Comparison of ENCODE assay signal across 18 cellular contexts in genomic region chr9:20426019-20426418, GRCh38.
DNase-seq lines count a peak whose midpoint lies in the region; ATAC-seq, FAIRE-seq and TF ChIP-seq lines count a peak whose summit lies in the region.
"Had no signal": no experiment of that assay in that cellular context is flagged by ENCODE, and none has a peak within 500 bp of the region (broad histone marks: within the 10 kb centered on the region; RNA-seq: fewer than 3 reads in every experiment).

No MANE protein-coding gene starts in this region.

- no peak for DNase-seq in GM12891 (ENCODE audit: insufficient read length, low spot score)
- no peak for DNase-seq in stimulated activated CD4-positive, alpha-beta T cell treated with anti-CD3 and anti-CD28 coated beads, Interleukin-2, amount 100 ng/mL, for 24 hours
- DNase-seq in anterior cingulate cortex (lab: John Stamatoyannopoulos, UW), result no peak
- no peak for DNase-seq in activated CD4-positive, alpha-beta T cell treated with anti-CD3 and anti-CD28 coated beads for 48 hours
- DNase-seq in mucosa of descending colon, result no peak
- DNase-seq: activated CD4-positive, alpha-beta T cell treated with anti-CD3 and anti-CD28 coated beads, Interleukin-2, amount 10 ng/mL, durations not matched to agents 24 days and 14 days; activated T-cell treated with anti-CD3 and anti-CD28 coated beads, Interleukin-2, amount 50 U/mL, for 24 hours; GDM1; head of caudate nucleus; NCI-H1694; NCI-H69; RPMI8226 had no signal

- peak; percentile 9 for FAIRE-seq in GM12891 (lab: Jason Lieb, UNC)

- no peak overlapping the region for H3K4me3 ChIP-seq in mucosa of descending colon
- H3K4me3 ChIP-seq: smooth muscle cell had no signal

- ATAC-seq in GM19438 (IDR thresholded peaks at IDR 0.05; ENCODE audit: low read depth, unreplicated experiment), result peak; percentile 66
- ATAC-seq in HG02642 (IDR thresholded peaks at IDR 0.05; ENCODE audit: poor library complexity, unreplicated experiment), result peak; percentile 60
- peak; percentile 80 for ATAC-seq in HG03442 (IDR thresholded peaks at IDR 0.05; ENCODE audit: unreplicated experiment)
- no peak for ATAC-seq in mucosa of descending colon
- ATAC-seq: HCT116 had no signal

- H3K36me3 ChIP-seq in mucosa of descending colon (ENCODE audit: low read depth), result no peaks in the 10 kb centered on the region

- no peak for TF ChIP-seq POLR2A in GM12891 (IDR thresholded peaks at IDR 0.05; ENCODE audit: low read depth, low read length)

- intact Hi-C loops in mucosa of descending colon (cut with DNase I, micrococcal nuclease), result no loop called here

- H3K4me1 ChIP-seq in mucosa of descending colon (ENCODE audit: low read depth), result peaks cover 1% of the 10 kb centered on the region
- H3K4me1 ChIP-seq: parathyroid adenoma had no signal

- H3K9me3 ChIP-seq in mucosa of descending colon, result no peaks in the 10 kb centered on the region

- TF ChIP-seq CTCF in mucosa of descending colon (IDR thresholded peaks at IDR 0.05), result no peak

TF ChIP-seq in GM12891, 5 proteins besides CTCF, POLR2A, EP300 and RAD21:
- TF ChIP-seq TAF1 (IDR thresholded peaks at IDR 0.05; ENCODE audit: low read depth, low read length) (no peak), SPI1 (IDR thresholded peaks at IDR 0.05; ENCODE audit: low read depth, low read length) (peak; percentile 43; the same call in 1 of the 2 replicates)
TF ChIP-seq in GM12891: peak in this region for 1.
